Comparison of ENCODE assay signal across 9 cellular contexts in genomic region chr12:4829161-4829792, GRCh38.
DNase-seq lines count a peak whose midpoint lies in the region; ATAC-seq and TF ChIP-seq lines count a peak whose summit lies in the region.
"Had no signal": no experiment of that assay in that cellular context is flagged by ENCODE, and none has a peak within 500 bp of the region (broad histone marks: within the 10 kb centered on the region; RNA-seq: fewer than 3 reads in every experiment).

No MANE protein-coding gene starts in this region.

- H3K4me3 Mint-ChIP-seq in activated naive CD8-positive, alpha-beta T cell treated with anti-CD3 and anti-CD28 coated beads, Interleukin-2, amount 50 U/mL, for 24 hours = peak overlapping the region; percentile 82

- H3K27me3 Mint-ChIP-seq in activated naive CD8-positive, alpha-beta T cell treated with anti-CD3 and anti-CD28 coated beads, Interleukin-2, amount 50 U/mL, for 24 hours = no peaks in the 10 kb centered on the region

- CTCF ChIA-PET in mammary epithelial cell (lab: Charles Lee; ENCODE audit: low non-redundant PET) = no interaction called here

- H3K4me3 ChIP-seq in mammary epithelial cell (replicated peaks in 1 of 3; ENCODE audit: insufficient read depth in 1 of 3, low read depth in 2 of 3, low read length in 3 of 3) = no peak overlapping the region

- peaks cover 76% of the 10 kb centered on the region for H3K4me1 Mint-ChIP-seq in activated naive CD8-positive, alpha-beta T cell treated with anti-CD3 and anti-CD28 coated beads, Interleukin-2, amount 50 U/mL, for 24 hours

- H3K4me2 ChIP-seq in mammary epithelial cell (ENCODE audit: insufficient read depth, low read depth, low read length) = no peak overlapping the region

- H4K20me1 ChIP-seq in mammary epithelial cell (ENCODE audit: insufficient read depth, low read length) = no peaks in the 10 kb centered on the region

- no TSS peak for BruUV-seq in mammary epithelial cell (replicated peaks; lab: Mats Ljungman, UMichigan)

- no peak overlapping the region for H3K9ac ChIP-seq in mammary epithelial cell (ENCODE audit: insufficient read depth, low read length)

- H3K27ac ChIP-seq in mammary epithelial cell (ENCODE audit: insufficient read depth, low read depth, low read length) = no peak overlapping the region

- H3K36me3 Mint-ChIP-seq in activated naive CD8-positive, alpha-beta T cell treated with anti-CD3 and anti-CD28 coated beads, Interleukin-2, amount 50 U/mL, for 24 hours (ENCODE audit: low read depth) = peaks cover 2% of the 10 kb centered on the region

- in situ Hi-C loops in mammary epithelial cell (cut with MboI; ENCODE audit: low sequenced_read_pairs in 2 of 2) = no loop called here

- H3K9me3 Mint-ChIP-seq in activated naive CD8-positive, alpha-beta T cell treated with anti-CD3 and anti-CD28 coated beads, Interleukin-2, amount 50 U/mL, for 24 hours = peaks cover 8% of the 10 kb centered on the region

- H3K36me3 ChIP-seq in mammary epithelial cell (ENCODE audit: insufficient read depth, low read length) = no peaks in the 10 kb centered on the region

- no peaks in the 10 kb centered on the region for H3K79me2 ChIP-seq in mammary epithelial cell (ENCODE audit: insufficient read depth, low read length)

- peaks cover under 1% of the 10 kb centered on the region for H3K4me1 ChIP-seq in mammary epithelial cell (ENCODE audit: insufficient read depth, low read length)

- ATAC-seq in GM18498 (IDR thresholded peaks at IDR 0.05; ENCODE audit: unreplicated experiment) (peak; percentile 83), GM21360 (IDR thresholded peaks at IDR 0.05; ENCODE audit: unreplicated experiment) (peak; percentile 75), HG03342 (IDR thresholded peaks at IDR 0.05; ENCODE audit: unreplicated experiment) (peak; percentile 85)
- ATAC-seq in activated naive CD8-positive, alpha-beta T cell treated with anti-CD3 and anti-CD28 coated beads, Interleukin-2, amount 50 U/mL, for 24 hours = peak; percentile 78

- H3K27ac Mint-ChIP-seq in activated naive CD8-positive, alpha-beta T cell treated with anti-CD3 and anti-CD28 coated beads, Interleukin-2, amount 50 U/mL, for 24 hours = peak overlapping the region; percentile 96

- DNase-seq in activated naive CD8-positive, alpha-beta T cell treated with anti-CD3 and anti-CD28 coated beads, Interleukin-2, amount 50 U/mL, for 24 hours = no peak
- DNase-seq in mammary epithelial cell (no peak), NCI-H1417 (lab: John Stamatoyannopoulos, UW) (no peak), NCI-H146 treated with DMSO at 0.1 percent for 48 hours (lab: John Stamatoyannopoulos, UW; ENCODE audit: unreplicated experiment) (no peak)
- no peak for DNase-seq in activated CD8-positive, alpha-beta memory T cell treated with anti-CD3 and anti-CD28 coated beads, Interleukin-2, amount 50 U/mL, for 48 hours
- DNase-seq: NCI-H774 had no signal

- H3K9me3 ChIP-seq in mammary epithelial cell (replicated peaks; ENCODE audit: insufficient read depth, low read length) = no peaks in the 10 kb centered on the region

- dilution Hi-C loops in mammary epithelial cell (cut with HindIII; ENCODE audit: low sequenced_read_pairs) = no loop called here

- TF ChIP-seq CTCF in mammary epithelial cell (conservative IDR thresholded peaks at IDR 0.05 in 1 of 2, IDR thresholded peaks at IDR 0.05 in 1 of 2; ENCODE audit: extremely low read depth in 1 of 2, insufficient read depth in 1 of 2, low read depth in 1 of 2, low read length in 2 of 2) = no peak

- WGBS in mammary epithelial cell (ENCODE audit: low coverage, missing lambda C conversion rate) = 57% methylated on average over 6 of the region's 7 CpGs

- no peaks in the 10 kb centered on the region for H3K27me3 ChIP-seq in mammary epithelial cell (ENCODE audit: insufficient read depth, low read length)

- intact Hi-C loops in mammary epithelial cell (cut with micrococcal nuclease) = no loop called here

- H2AFZ ChIP-seq in mammary epithelial cell (ENCODE audit: low read depth, low read length) = no peak overlapping the region
